1 cellular context compared by ENCODE assay signal in the genomic region with DNA sequence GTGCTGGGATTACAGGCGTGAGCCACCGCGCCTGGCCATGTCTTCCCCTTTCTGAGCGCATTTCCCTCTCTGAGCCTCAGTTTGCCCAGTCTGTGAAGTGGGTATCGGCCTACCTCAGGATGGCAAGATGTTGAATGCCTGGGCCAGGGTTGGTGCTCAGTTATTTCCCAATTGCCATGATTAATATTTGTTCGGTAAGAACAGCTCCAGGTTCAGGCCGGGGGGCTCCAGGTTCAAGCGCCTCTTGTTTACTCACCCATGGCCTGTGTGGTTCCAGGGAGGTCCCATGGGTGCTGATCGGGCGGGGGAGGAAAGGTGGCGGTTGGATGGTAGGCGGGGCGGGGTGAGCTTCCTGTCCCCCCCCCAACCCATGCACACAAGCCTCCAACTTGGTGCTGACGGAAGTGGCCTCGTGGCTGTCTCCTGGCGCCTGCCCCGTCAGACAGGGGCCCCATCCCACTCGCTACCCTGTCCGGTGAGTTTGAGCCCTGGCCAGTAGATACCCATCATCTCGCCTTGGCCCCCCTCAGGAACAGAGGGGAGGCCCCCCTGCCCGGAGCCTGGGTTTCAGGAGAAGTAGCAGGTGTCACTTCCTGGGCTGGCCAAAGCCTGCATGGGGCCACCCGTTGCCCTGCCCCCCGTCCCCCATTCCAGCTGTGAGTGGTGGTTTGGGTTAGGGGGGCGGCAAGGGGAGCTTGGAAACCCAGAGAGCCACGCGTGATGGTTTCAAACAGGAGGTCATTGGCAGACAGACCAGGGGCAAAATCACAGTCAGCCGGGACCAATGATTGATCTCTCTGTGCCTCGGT.
TF ChIP-seq lines count a peak whose summit lies in the region.

A gene with protein sequence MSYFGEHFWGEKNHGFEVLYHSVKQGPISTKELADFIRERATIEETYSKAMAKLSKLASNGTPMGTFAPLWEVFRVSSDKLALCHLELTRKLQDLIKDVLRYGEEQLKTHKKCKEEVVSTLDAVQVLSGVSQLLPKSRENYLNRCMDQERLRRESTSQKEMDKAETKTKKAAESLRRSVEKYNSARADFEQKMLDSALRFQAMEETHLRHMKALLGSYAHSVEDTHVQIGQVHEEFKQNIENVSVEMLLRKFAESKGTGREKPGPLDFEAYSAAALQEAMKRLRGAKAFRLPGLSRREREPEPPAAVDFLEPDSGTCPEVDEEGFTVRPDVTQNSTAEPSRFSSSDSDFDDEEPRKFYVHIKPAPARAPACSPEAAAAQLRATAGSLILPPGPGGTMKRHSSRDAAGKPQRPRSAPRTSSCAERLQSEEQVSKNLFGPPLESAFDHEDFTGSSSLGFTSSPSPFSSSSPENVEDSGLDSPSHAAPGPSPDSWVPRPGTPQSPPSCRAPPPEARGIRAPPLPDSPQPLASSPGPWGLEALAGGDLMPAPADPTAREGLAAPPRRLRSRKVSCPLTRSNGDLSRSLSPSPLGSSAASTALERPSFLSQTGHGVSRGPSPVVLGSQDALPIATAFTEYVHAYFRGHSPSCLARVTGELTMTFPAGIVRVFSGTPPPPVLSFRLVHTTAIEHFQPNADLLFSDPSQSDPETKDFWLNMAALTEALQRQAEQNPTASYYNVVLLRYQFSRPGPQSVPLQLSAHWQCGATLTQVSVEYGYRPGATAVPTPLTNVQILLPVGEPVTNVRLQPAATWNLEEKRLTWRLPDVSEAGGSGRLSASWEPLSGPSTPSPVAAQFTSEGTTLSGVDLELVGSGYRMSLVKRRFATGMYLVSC (plus strand): TSS at position 375 of the 809 bp plus-strand sequence. CDS start 3,688 bp downstream, outside the sequence.

TF ChIP-seq in HepG2, 621 proteins besides CTCF, POLR2A, EP300 and RAD21 (continued from another document and continues in another):
- TF ChIP-seq, protein P1, sequence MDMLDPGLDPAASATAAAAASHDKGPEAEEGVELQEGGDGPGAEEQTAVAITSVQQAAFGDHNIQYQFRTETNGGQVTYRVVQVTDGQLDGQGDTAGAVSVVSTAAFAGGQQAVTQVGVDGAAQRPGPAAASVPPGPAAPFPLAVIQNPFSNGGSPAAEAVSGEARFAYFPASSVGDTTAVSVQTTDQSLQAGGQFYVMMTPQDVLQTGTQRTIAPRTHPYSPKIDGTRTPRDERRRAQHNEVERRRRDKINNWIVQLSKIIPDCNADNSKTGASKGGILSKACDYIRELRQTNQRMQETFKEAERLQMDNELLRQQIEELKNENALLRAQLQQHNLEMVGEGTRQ (IDR thresholded peaks at IDR 0.05; ENCODE audit: low read depth, low read length), result no peak
- TF ChIP-seq, protein P1 (CRISPR knock-in tag; IDR thresholded peaks at IDR 0.05; ENCODE audit: borderline replicate concordance), result no peak
- TF ChIP-seq, protein P2, sequence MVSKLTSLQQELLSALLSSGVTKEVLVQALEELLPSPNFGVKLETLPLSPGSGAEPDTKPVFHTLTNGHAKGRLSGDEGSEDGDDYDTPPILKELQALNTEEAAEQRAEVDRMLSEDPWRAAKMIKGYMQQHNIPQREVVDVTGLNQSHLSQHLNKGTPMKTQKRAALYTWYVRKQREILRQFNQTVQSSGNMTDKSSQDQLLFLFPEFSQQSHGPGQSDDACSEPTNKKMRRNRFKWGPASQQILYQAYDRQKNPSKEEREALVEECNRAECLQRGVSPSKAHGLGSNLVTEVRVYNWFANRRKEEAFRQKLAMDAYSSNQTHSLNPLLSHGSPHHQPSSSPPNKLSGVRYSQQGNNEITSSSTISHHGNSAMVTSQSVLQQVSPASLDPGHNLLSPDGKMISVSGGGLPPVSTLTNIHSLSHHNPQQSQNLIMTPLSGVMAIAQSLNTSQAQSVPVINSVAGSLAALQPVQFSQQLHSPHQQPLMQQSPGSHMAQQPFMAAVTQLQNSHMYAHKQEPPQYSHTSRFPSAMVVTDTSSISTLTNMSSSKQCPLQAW (CRISPR knock-in tag; IDR thresholded peaks at IDR 0.05), result peak; percentile 59; the same call in 1 of the 2 replicates
- no peak for TF ChIP-seq CBX5 (CRISPR knock-in tag; IDR thresholded peaks at IDR 0.05; ENCODE audit: borderline replicate concordance)
- TF ChIP-seq ZNF816 (CRISPR knock-in tag; IDR thresholded peaks at IDR 0.05; ENCODE audit: borderline replicate concordance), result no peak
- TF ChIP-seq HNF4G (IDR thresholded peaks at IDR 0.05; ENCODE audit: borderline replicate concordance, low read depth, low read length), result no peak
- TF ChIP-seq HNF4G (CRISPR knock-in tag; IDR thresholded peaks at IDR 0.05; ENCODE audit: borderline replicate concordance, low read depth), result no peak
- TF ChIP-seq, protein P3, sequence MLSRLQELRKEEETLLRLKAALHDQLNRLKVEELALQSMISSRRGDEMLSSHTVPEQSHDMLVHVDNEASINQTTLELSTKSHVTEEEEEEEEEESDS (CRISPR knock-in tag; IDR thresholded peaks at IDR 0.05; ENCODE audit: borderline replicate concordance), result no peak
- TF ChIP-seq YEATS2 (CRISPR knock-in tag; IDR thresholded peaks at IDR 0.05; ENCODE audit: borderline replicate concordance), result no peak
- TF ChIP-seq KDM5A (IDR thresholded peaks at IDR 0.05; ENCODE audit: borderline replicate concordance, low read length), result no peak
- TF ChIP-seq, protein P4, sequence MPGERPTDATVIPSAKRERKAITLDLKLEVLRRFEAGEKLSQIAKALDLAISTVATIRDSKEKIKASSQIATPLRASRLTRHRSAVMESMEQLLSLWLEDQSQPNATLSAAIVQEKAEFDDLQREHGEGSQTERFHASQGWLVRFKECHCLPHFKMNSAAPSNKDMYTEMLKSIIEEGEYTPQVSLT (CRISPR knock-in tag; IDR thresholded peaks at IDR 0.05; ENCODE audit: borderline replicate concordance, low read depth), result no peak
- no peak for TF ChIP-seq ZNF335 (CRISPR knock-in tag; IDR thresholded peaks at IDR 0.05)
- peak; percentile 6; the same call in 1 of the 2 replicates for TF ChIP-seq RARA (CRISPR knock-in tag; IDR thresholded peaks at IDR 0.05)
- no peak for TF ChIP-seq DPF2 (CRISPR knock-in tag; IDR thresholded peaks at IDR 0.05; ENCODE audit: borderline replicate concordance, low read depth)
- no peak for TF ChIP-seq EZH2 (conservative IDR thresholded peaks at IDR 0.05; ENCODE audit: low read depth, low read length)
- no peak for TF ChIP-seq ZNF10 (CRISPR knock-in tag; IDR thresholded peaks at IDR 0.05; ENCODE audit: borderline replicate concordance, low read depth)
- TF ChIP-seq ZNF496 (CRISPR knock-in tag; IDR thresholded peaks at IDR 0.05; ENCODE audit: insufficient replicate concordance), result no peak
- TF ChIP-seq CHD4 (IDR thresholded peaks at IDR 0.05; ENCODE audit: borderline replicate concordance, low read length), result peak; percentile 79
- TF ChIP-seq ZMYM4 (CRISPR knock-in tag; IDR thresholded peaks at IDR 0.05), result no peak
- no peak for TF ChIP-seq KLF15 (CRISPR knock-in tag; IDR thresholded peaks at IDR 0.05; ENCODE audit: borderline replicate concordance)
- no peak for TF ChIP-seq ETV6 (CRISPR knock-in tag; conservative IDR thresholded peaks at IDR 0.05)
- TF ChIP-seq, protein P5, sequence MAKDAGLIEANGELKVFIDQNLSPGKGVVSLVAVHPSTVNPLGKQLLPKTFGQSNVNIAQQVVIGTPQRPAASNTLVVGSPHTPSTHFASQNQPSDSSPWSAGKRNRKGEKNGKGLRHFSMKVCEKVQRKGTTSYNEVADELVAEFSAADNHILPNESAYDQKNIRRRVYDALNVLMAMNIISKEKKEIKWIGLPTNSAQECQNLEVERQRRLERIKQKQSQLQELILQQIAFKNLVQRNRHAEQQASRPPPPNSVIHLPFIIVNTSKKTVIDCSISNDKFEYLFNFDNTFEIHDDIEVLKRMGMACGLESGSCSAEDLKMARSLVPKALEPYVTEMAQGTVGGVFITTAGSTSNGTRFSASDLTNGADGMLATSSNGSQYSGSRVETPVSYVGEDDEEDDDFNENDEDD (CRISPR knock-in tag; IDR thresholded peaks at IDR 0.05; ENCODE audit: borderline replicate concordance), result peak; percentile 47; the same call in 1 of the 2 replicates
- TF ChIP-seq PHB2 (IDR thresholded peaks at IDR 0.05; ENCODE audit: partially characterized antibody), result no peak
- peak; percentile 78 for TF ChIP-seq GABPB1 (CRISPR knock-in tag; IDR thresholded peaks at IDR 0.05)
- TF ChIP-seq, protein P6, sequence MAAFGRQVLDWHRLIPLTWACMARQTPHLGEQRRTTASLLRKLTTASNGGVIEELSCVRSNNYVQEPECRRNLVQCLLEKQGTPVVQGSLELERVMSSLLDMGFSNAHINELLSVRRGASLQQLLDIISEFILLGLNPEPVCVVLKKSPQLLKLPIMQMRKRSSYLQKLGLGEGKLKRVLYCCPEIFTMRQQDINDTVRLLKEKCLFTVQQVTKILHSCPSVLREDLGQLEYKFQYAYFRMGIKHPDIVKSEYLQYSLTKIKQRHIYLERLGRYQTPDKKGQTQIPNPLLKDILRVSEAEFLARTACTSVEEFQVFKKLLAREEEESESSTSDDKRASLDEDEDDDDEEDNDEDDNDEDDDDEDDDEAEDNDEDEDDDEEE (CRISPR knock-in tag; IDR thresholded peaks at IDR 0.05), result no peak
- TF ChIP-seq, protein P7, sequence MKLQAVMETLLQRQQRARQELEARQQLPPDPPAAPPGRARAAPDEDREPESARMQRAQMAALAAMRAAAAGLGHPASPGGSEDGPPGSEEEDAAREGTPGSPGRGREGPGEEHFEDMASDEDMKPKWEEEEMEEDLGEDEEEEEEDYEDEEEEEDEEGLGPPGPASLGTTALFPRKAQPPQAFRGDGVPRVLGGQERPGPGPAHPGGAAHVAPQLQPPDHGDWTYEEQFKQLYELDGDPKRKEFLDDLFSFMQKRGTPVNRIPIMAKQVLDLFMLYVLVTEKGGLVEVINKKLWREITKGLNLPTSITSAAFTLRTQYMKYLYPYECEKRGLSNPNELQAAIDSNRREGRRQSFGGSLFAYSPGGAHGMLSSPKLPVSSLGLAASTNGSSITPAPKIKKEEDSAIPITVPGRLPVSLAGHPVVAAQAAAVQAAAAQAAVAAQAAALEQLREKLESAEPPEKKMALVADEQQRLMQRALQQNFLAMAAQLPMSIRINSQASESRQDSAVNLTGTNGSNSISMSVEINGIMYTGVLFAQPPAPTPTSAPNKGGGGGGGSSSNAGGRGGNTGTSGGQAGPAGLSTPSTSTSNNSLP (IDR thresholded peaks at IDR 0.05; ENCODE audit: low read depth, low read length), result no peak
- no peak for TF ChIP-seq ZNF451 (CRISPR knock-in tag; IDR thresholded peaks at IDR 0.05)
- no peak for TF ChIP-seq MAFK (conservative IDR thresholded peaks at IDR 0.05 in 1 of 2, IDR thresholded peaks at IDR 0.05 in 1 of 2; ENCODE audit: low read length in 2 of 2)
- no peak for TF ChIP-seq MTA1 (CRISPR knock-in tag; IDR thresholded peaks at IDR 0.05; ENCODE audit: borderline replicate concordance)
- no peak for TF ChIP-seq ZNF616 (CRISPR knock-in tag; IDR thresholded peaks at IDR 0.05; ENCODE audit: low read depth)
- TF ChIP-seq RAD51 (IDR thresholded peaks at IDR 0.05; ENCODE audit: borderline replicate concordance), result no peak
- TF ChIP-seq, protein P8, sequence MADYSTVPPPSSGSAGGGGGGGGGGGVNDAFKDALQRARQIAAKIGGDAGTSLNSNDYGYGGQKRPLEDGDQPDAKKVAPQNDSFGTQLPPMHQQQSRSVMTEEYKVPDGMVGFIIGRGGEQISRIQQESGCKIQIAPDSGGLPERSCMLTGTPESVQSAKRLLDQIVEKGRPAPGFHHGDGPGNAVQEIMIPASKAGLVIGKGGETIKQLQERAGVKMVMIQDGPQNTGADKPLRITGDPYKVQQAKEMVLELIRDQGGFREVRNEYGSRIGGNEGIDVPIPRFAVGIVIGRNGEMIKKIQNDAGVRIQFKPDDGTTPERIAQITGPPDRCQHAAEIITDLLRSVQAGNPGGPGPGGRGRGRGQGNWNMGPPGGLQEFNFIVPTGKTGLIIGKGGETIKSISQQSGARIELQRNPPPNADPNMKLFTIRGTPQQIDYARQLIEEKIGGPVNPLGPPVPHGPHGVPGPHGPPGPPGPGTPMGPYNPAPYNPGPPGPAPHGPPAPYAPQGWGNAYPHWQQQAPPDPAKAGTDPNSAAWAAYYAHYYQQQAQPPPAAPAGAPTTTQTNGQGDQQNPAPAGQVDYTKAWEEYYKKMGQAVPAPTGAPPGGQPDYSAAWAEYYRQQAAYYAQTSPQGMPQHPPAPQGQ (CRISPR knock-in tag; IDR thresholded peaks at IDR 0.05; ENCODE audit: borderline replicate concordance), result no peak
- TF ChIP-seq ZNF605 (CRISPR knock-in tag; IDR thresholded peaks at IDR 0.05), result no peak
- TF ChIP-seq TSC22D2 (CRISPR knock-in tag; IDR thresholded peaks at IDR 0.05; ENCODE audit: borderline replicate concordance), result no peak
